In genomic region chr10:43649149-43649523, GRCh38 we compare ENCODE assay signal across 8 cellular contexts. TPM values are rescaled to one million over a fixed set of nuclear protein-coding genes. Genes with fewer than 3 reads are reported as not detected.
DNase-seq lines count a peak whose midpoint lies in the region; ATAC-seq lines count a peak whose summit lies in the region.

No MANE protein-coding gene starts in this region.

- peak; percentile 1 for ATAC-seq in HG03039 (IDR thresholded peaks at IDR 0.05; ENCODE audit: unreplicated experiment)
- ATAC-seq in activated naive CD8-positive, alpha-beta T cell treated with anti-CD3 and anti-CD28 coated beads, Interleukin-2, amount 10 ng/mL, durations not matched to agents 7 days and 5 days (ENCODE audit: low read depth), result peak; percentile 1

- H3K36me3 ChIP-seq in iPS-20b (ENCODE audit: insufficient read depth, low read depth, low read length), result peaks cover 24% of the 10 kb centered on the region

- H3K27me3 Mint-ChIP-seq in activated naive CD8-positive, alpha-beta T cell treated with anti-CD3 and anti-CD28 coated beads, Interleukin-2, amount 10 ng/mL, durations not matched to agents 7 days and 5 days, result peaks cover 9% of the 10 kb centered on the region

- POLR2A ChIA-PET in activated naive CD8-positive, alpha-beta T cell treated with anti-CD3 and anti-CD28 coated beads, Interleukin-2, amount 10 ng/mL, durations not matched to agents 7 days and 5 days (lab: Charles Lee), result interaction anchor here (0.7 to 2.2 kb wide), 4 partner anchors 41 to 1319 kb away, joined by 3 to 7 read pairs (median 4); partner anchors contain the start of gene ZNF239

- H3K9me3 Mint-ChIP-seq in activated naive CD8-positive, alpha-beta T cell treated with anti-CD3 and anti-CD28 coated beads, Interleukin-2, amount 10 ng/mL, durations not matched to agents 7 days and 5 days, result peaks cover 30% of the 10 kb centered on the region

- peaks cover 35% of the 10 kb centered on the region for H3K36me3 Mint-ChIP-seq in activated naive CD8-positive, alpha-beta T cell treated with anti-CD3 and anti-CD28 coated beads, Interleukin-2, amount 10 ng/mL, durations not matched to agents 7 days and 5 days

- H3K27me3 ChIP-seq in iPS-20b (ENCODE audit: insufficient read depth, low read length), result peaks cover 29% of the 10 kb centered on the region

- DNase-seq in DMS53 (lab: John Stamatoyannopoulos, UW) (peak; percentile 74), substantia nigra (lab: John Stamatoyannopoulos, UW) (no peak), NCI-H1930 (lab: John Stamatoyannopoulos, UW) (no peak), GM19240 (ENCODE audit: insufficient read length, low spot score) (no peak), RPMI8226 (no peak)
- DNase-seq in activated naive CD8-positive, alpha-beta T cell treated with anti-CD3 and anti-CD28 coated beads, Interleukin-2, amount 10 ng/mL, durations not matched to agents 7 days and 5 days, result no peak

- peak overlapping the region; percentile 74; the same call in 1 of the 2 replicates for H3K9ac ChIP-seq in iPS-20b (ENCODE audit: low read depth, low read length)

- H3K4me1 ChIP-seq in iPS-20b (ENCODE audit: insufficient read depth, low read length), result peaks cover 4% of the 10 kb centered on the region; the same call in 1 of the 2 replicates

- no peak overlapping the region for H3K27ac ChIP-seq in iPS-20b (ENCODE audit: low read length)
- peak overlapping the region; percentile 89 for H3K27ac ChIP-seq in substantia nigra (ENCODE audit: low read depth, low read length, poor library complexity, severe bottlenecking)

- peak overlapping the region; percentile 80 for H3K4me3 ChIP-seq in iPS-20b (ENCODE audit: low read length)

- peak overlapping the region; percentile 87 for H3K4me3 Mint-ChIP-seq in activated naive CD8-positive, alpha-beta T cell treated with anti-CD3 and anti-CD28 coated beads, Interleukin-2, amount 10 ng/mL, durations not matched to agents 7 days and 5 days

- H3K27ac Mint-ChIP-seq in activated naive CD8-positive, alpha-beta T cell treated with anti-CD3 and anti-CD28 coated beads, Interleukin-2, amount 10 ng/mL, durations not matched to agents 7 days and 5 days, result peak overlapping the region; percentile 81

- peaks cover 38% of the 10 kb centered on the region for H3K9me3 ChIP-seq in iPS-20b (ENCODE audit: insufficient read depth, low read depth, low read length)

- peaks cover 18% of the 10 kb centered on the region for H3K4me1 Mint-ChIP-seq in activated naive CD8-positive, alpha-beta T cell treated with anti-CD3 and anti-CD28 coated beads, Interleukin-2, amount 10 ng/mL, durations not matched to agents 7 days and 5 days

RNA-seq across cellular contexts. Expression of gene ZNF32, which starts 0.5 kb away (rescaled TPM):
- 10 to 100 TPM; 26.0 to 26.9 TPM for total RNA-seq in activated naive CD8-positive, alpha-beta T cell treated with anti-CD3 and anti-CD28 coated beads, Interleukin-2, amount 10 ng/mL, durations not matched to agents 7 days and 5 days

RNA-seq across cellular contexts. Expression of gene ZNF485, which starts 42.9 kb away (rescaled TPM):
- total RNA-seq in activated naive CD8-positive, alpha-beta T cell treated with anti-CD3 and anti-CD28 coated beads, Interleukin-2, amount 10 ng/mL, durations not matched to agents 7 days and 5 days, result 1 to 10 TPM; 6.5 to 6.6 TPM
